In genomic region chr1:54736685-54737084, GRCh38 we compare ENCODE assay signal across 21 cellular contexts.
"Had no signal": no experiment of that assay in that cellular context is flagged by ENCODE, and none has a peak within 500 bp of the region (broad histone marks: within the 10 kb centered on the region; RNA-seq: fewer than 3 reads in every experiment).

No MANE protein-coding gene starts in this region.

- ATAC-seq: activated T-cell treated with anti-CD3 and anti-CD28 coated beads, Interleukin-2, amount 50 U/mL, for 72 hours; K562; PC-3; T-helper 17 cell had no signal

- H3K4me3 Mint-ChIP-seq: activated B cell treated with CpG ODN at 0.5 μM for 24 hours; activated CD4-positive, alpha-beta memory T cell treated with anti-CD3 and anti-CD28 coated beads for 36 hours; activated CD4-positive, alpha-beta T cell treated with anti-CD3 and anti-CD28 coated beads, Interleukin-2, amount 10 ng/mL, durations not matched to agents 7 days and 5 days; activated naive CD4-positive, alpha-beta T cell treated with anti-CD3 and anti-CD28 coated beads, Interleukin-2, amount 50 U/mL, for 24 hours; activated T-cell treated with anti-CD3 and anti-CD28 coated beads, Interleukin-2, amount 50 U/mL, for 72 hours had no signal

- H3K4me1 Mint-ChIP-seq: activated B cell treated with CpG ODN at 0.5 μM for 24 hours; activated CD4-positive, alpha-beta T cell treated with anti-CD3 and anti-CD28 coated beads, Interleukin-2, amount 10 ng/mL, durations not matched to agents 7 days and 5 days had no signal

- H3K27me3 ChIP-seq: brain microvascular endothelial cell, cardiac muscle cell had no signal

- H3K27ac Mint-ChIP-seq: activated B cell treated with CpG ODN at 0.5 μM for 24 hours; activated CD4-positive, alpha-beta memory T cell treated with anti-CD3 and anti-CD28 coated beads for 36 hours; activated CD4-positive, alpha-beta T cell treated with anti-CD3 and anti-CD28 coated beads, Interleukin-2, amount 10 ng/mL, durations not matched to agents 7 days and 5 days; activated naive CD4-positive, alpha-beta T cell treated with anti-CD3 and anti-CD28 coated beads, Interleukin-2, amount 50 U/mL, for 24 hours had no signal

- H3K27ac ChIP-seq: brain microvascular endothelial cell, cardiac muscle cell had no signal

- DNase-seq: activated B cell treated with CpG ODN at 0.5 μM for 24 hours; activated CD4-positive, alpha-beta memory T cell treated with anti-CD3 and anti-CD28 coated beads for 36 hours; activated CD4-positive, alpha-beta T cell treated with anti-CD3 and anti-CD28 coated beads, Interleukin-2, amount 10 ng/mL, durations not matched to agents 7 days and 5 days; activated CD8-positive, alpha-beta memory T cell treated with anti-CD3 and anti-CD28 coated beads for 24 hours; activated T-cell treated with anti-CD3 and anti-CD28 coated beads, Interleukin-2, amount 50 U/mL, for 72 hours; brain microvascular endothelial cell; Karpas-422; MM.1S; NCI-H1105 treated with DMSO at 0.1 percent for 48 hours; NCI-H1436 treated with DMSO at 0.1 percent for 48 hours; NCI-H187; NCI-H2081 treated with DMSO at 0.1 percent for 48 hours; NCI-H446; NCI-H524; PC-3; SIG-M5; T-helper 17 cell; T1000 had no signal

- H3K4me3 ChIP-seq: cardiac muscle cell, K562 had no signal

- H3K9me3 Mint-ChIP-seq: activated B cell treated with CpG ODN at 0.5 μM for 24 hours; activated CD4-positive, alpha-beta memory T cell treated with anti-CD3 and anti-CD28 coated beads for 36 hours; activated CD4-positive, alpha-beta T cell treated with anti-CD3 and anti-CD28 coated beads, Interleukin-2, amount 10 ng/mL, durations not matched to agents 7 days and 5 days; activated naive CD4-positive, alpha-beta T cell treated with anti-CD3 and anti-CD28 coated beads, Interleukin-2, amount 50 U/mL, for 24 hours; activated T-cell treated with anti-CD3 and anti-CD28 coated beads, Interleukin-2, amount 50 U/mL, for 72 hours had no signal

- H3K27me3 Mint-ChIP-seq: activated B cell treated with CpG ODN at 0.5 μM for 24 hours; activated CD4-positive, alpha-beta memory T cell treated with anti-CD3 and anti-CD28 coated beads for 36 hours; activated CD4-positive, alpha-beta T cell treated with anti-CD3 and anti-CD28 coated beads, Interleukin-2, amount 10 ng/mL, durations not matched to agents 7 days and 5 days; activated naive CD4-positive, alpha-beta T cell treated with anti-CD3 and anti-CD28 coated beads, Interleukin-2, amount 50 U/mL, for 24 hours; T-helper 17 cell had no signal
